1 cellular context compared by ENCODE assay signal in the genomic region with DNA sequence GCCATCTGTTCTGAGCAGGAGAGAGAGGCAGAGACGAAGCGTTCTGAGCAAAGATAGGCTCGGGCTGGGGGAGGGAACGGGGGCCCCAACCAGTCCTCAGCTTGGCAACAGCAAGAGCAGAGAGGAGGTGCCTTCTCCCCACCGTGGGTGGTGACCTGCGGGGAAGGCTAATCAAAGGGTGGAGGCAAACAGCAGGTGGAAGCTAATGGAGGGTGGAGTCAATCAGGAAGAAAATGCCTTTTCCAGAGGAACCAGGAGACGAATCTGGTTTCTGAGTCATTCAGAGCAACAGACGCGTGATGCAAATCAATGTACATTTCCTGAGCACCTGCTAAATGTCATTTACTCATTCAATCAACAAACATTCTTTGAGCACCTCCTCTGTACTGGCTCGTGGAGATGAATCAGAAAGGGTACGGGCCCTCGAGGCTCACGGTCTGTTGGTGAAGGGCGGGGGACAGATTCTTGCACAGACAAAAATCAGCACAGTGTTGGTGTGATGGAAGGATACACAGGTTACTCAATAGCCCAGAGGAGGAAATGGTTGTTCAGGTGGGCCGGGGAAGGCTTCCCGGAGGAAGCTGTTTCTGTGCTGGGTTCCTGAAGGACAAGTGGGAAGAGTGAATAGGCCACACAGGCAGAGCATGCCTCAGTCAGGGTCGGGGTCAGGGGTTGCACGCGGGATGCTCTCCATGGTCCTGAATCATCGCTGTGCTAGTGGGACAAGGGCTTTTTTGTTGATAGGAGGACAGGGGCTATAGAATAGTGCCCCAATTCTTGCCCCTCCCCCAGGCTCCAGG.
TF ChIP-seq lines count a peak whose summit lies in the region.

No MANE protein-coding gene starts in this region.

TF ChIP-seq in WTC11, 78 proteins besides CTCF, POLR2A, EP300 and RAD21 (continued from another document and continues in another):
- TF ChIP-seq, protein P1, sequence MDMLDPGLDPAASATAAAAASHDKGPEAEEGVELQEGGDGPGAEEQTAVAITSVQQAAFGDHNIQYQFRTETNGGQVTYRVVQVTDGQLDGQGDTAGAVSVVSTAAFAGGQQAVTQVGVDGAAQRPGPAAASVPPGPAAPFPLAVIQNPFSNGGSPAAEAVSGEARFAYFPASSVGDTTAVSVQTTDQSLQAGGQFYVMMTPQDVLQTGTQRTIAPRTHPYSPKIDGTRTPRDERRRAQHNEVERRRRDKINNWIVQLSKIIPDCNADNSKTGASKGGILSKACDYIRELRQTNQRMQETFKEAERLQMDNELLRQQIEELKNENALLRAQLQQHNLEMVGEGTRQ (CRISPR knock-in tag; IDR thresholded peaks at IDR 0.05) = 0 out of 2 replicates have a peak, but pooled peaks have one; percentile 22
- no peak for TF ChIP-seq ELF4 (CRISPR knock-in tag; IDR thresholded peaks at IDR 0.05; ENCODE audit: low read depth)
- TF ChIP-seq ZNF121 (CRISPR knock-in tag; IDR thresholded peaks at IDR 0.05) = no peak
- TF ChIP-seq, protein P2, sequence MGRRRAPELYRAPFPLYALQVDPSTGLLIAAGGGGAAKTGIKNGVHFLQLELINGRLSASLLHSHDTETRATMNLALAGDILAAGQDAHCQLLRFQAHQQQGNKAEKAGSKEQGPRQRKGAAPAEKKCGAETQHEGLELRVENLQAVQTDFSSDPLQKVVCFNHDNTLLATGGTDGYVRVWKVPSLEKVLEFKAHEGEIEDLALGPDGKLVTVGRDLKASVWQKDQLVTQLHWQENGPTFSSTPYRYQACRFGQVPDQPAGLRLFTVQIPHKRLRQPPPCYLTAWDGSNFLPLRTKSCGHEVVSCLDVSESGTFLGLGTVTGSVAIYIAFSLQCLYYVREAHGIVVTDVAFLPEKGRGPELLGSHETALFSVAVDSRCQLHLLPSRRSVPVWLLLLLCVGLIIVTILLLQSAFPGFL (CRISPR knock-in tag; IDR thresholded peaks at IDR 0.05; ENCODE audit: borderline replicate concordance) = peak; percentile 42; the same call in 1 of the 2 replicates
- TF ChIP-seq, protein P3, sequence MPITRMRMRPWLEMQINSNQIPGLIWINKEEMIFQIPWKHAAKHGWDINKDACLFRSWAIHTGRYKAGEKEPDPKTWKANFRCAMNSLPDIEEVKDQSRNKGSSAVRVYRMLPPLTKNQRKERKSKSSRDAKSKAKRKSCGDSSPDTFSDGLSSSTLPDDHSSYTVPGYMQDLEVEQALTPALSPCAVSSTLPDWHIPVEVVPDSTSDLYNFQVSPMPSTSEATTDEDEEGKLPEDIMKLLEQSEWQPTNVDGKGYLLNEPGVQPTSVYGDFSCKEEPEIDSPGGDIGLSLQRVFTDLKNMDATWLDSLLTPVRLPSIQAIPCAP (CRISPR knock-in tag; IDR thresholded peaks at IDR 0.05) = no peak
- no peak for TF ChIP-seq FOXJ3 (CRISPR knock-in tag; IDR thresholded peaks at IDR 0.05; ENCODE audit: borderline replicate concordance)
- no peak for TF ChIP-seq ZNF416 (CRISPR knock-in tag; IDR thresholded peaks at IDR 0.05)
- TF ChIP-seq, protein P4, sequence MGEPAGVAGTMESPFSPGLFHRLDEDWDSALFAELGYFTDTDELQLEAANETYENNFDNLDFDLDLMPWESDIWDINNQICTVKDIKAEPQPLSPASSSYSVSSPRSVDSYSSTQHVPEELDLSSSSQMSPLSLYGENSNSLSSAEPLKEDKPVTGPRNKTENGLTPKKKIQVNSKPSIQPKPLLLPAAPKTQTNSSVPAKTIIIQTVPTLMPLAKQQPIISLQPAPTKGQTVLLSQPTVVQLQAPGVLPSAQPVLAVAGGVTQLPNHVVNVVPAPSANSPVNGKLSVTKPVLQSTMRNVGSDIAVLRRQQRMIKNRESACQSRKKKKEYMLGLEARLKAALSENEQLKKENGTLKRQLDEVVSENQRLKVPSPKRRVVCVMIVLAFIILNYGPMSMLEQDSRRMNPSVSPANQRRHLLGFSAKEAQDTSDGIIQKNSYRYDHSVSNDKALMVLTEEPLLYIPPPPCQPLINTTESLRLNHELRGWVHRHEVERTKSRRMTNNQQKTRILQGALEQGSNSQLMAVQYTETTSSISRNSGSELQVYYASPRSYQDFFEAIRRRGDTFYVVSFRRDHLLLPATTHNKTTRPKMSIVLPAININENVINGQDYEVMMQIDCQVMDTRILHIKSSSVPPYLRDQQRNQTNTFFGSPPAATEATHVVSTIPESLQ (CRISPR knock-in tag; IDR thresholded peaks at IDR 0.05) = no peak
- TF ChIP-seq ZBTB21 (CRISPR knock-in tag; IDR thresholded peaks at IDR 0.05; ENCODE audit: borderline replicate concordance) = peak; percentile 71; the same call in 1 of the 2 replicates
- TF ChIP-seq, protein P5, sequence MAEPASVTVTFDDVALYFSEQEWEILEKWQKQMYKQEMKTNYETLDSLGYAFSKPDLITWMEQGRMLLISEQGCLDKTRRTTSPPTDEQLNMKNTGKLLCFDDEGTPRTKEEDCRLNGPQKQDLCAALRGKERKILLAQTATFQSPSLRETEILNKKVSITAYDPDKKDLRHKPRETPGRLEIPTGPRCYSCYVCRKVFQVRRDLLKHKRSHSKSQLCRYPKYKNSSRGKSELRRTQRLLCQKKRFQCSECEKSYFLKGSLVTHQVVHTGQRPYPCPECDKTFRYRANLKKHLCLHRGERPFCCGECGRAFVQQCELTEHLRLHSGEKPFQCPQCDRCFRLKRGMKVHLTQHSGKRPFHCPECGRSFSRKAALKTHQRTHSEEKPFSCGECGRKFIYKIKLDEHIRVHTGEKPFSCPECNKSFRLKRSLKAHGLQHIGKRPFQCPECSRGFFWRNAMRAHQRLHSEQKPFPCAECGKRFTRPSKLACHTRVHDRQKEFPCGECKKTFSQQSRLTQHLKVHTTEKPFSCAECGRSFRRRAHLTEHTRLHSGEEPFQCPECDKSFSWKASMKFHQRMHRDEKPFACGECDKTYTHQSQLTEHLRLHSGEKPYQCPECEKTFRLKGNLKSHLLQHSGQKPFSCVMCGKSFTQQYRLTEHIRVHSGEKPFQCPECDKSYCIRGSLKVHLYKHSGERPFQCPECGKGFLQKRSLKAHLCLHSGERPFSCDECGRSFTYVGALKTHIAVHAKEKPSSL (CRISPR knock-in tag; conservative IDR thresholded peaks at IDR 0.05) = no peak
- TF ChIP-seq, protein P6, sequence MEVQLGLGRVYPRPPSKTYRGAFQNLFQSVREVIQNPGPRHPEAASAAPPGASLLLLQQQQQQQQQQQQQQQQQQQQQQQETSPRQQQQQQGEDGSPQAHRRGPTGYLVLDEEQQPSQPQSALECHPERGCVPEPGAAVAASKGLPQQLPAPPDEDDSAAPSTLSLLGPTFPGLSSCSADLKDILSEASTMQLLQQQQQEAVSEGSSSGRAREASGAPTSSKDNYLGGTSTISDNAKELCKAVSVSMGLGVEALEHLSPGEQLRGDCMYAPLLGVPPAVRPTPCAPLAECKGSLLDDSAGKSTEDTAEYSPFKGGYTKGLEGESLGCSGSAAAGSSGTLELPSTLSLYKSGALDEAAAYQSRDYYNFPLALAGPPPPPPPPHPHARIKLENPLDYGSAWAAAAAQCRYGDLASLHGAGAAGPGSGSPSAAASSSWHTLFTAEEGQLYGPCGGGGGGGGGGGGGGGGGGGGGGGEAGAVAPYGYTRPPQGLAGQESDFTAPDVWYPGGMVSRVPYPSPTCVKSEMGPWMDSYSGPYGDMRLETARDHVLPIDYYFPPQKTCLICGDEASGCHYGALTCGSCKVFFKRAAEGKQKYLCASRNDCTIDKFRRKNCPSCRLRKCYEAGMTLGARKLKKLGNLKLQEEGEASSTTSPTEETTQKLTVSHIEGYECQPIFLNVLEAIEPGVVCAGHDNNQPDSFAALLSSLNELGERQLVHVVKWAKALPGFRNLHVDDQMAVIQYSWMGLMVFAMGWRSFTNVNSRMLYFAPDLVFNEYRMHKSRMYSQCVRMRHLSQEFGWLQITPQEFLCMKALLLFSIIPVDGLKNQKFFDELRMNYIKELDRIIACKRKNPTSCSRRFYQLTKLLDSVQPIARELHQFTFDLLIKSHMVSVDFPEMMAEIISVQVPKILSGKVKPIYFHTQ (CRISPR knock-in tag; IDR thresholded peaks at IDR 0.05) = no peak
- TF ChIP-seq, protein P7, sequence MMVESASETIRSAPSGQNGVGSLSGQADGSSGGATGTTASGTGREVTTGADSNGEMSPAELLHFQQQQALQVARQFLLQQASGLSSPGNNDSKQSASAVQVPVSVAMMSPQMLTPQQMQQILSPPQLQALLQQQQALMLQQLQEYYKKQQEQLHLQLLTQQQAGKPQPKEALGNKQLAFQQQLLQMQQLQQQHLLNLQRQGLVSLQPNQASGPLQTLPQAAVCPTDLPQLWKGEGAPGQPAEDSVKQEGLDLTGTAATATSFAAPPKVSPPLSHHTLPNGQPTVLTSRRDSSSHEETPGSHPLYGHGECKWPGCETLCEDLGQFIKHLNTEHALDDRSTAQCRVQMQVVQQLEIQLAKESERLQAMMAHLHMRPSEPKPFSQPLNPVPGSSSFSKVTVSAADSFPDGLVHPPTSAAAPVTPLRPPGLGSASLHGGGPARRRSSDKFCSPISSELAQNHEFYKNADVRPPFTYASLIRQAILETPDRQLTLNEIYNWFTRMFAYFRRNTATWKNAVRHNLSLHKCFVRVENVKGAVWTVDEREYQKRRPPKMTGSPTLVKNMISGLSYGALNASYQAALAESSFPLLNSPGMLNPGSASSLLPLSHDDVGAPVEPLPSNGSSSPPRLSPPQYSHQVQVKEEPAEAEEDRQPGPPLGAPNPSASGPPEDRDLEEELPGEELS (CRISPR knock-in tag; IDR thresholded peaks at IDR 0.05) = peak; percentile 94
- TF ChIP-seq CREM (CRISPR knock-in tag; IDR thresholded peaks at IDR 0.05) = peak; percentile 42; the same call in 1 of the 2 replicates
- TF ChIP-seq ESRRA (CRISPR knock-in tag; IDR thresholded peaks at IDR 0.05; ENCODE audit: borderline replicate concordance) = peak; percentile 52; the same call in 1 of the 2 replicates
- TF ChIP-seq IRF2 (CRISPR knock-in tag; IDR thresholded peaks at IDR 0.05; ENCODE audit: borderline replicate concordance, low read depth) = no peak
- TF ChIP-seq TCF7 (CRISPR knock-in tag; IDR thresholded peaks at IDR 0.05; ENCODE audit: low read depth) = no peak
- peak; percentile 76; the same call in 1 of the 2 replicates for TF ChIP-seq FOXP1 (CRISPR knock-in tag; IDR thresholded peaks at IDR 0.05; ENCODE audit: borderline replicate concordance)
- TF ChIP-seq ZNF317 (CRISPR knock-in tag; IDR thresholded peaks at IDR 0.05; ENCODE audit: borderline replicate concordance, low read depth) = no peak
- TF ChIP-seq NR3C1 (CRISPR knock-in tag; conservative IDR thresholded peaks at IDR 0.05; ENCODE audit: low read depth) = no peak
- TF ChIP-seq, protein P8, sequence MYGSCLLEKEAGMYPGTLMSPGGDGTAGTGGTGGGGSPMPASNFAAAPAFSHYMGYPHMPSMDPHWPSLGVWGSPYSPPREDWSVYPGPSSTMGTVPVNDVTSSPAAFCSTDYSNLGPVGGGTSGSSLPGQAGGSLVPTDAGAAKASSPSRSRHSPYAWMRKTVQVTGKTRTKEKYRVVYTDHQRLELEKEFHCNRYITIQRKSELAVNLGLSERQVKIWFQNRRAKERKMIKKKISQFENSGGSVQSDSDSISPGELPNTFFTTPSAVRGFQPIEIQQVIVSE (CRISPR knock-in tag; IDR thresholded peaks at IDR 0.05; ENCODE audit: borderline replicate concordance) = no peak
- TF ChIP-seq RELA (CRISPR knock-in tag; IDR thresholded peaks at IDR 0.05; ENCODE audit: borderline replicate concordance) = no peak
- TF ChIP-seq ZNF263 (CRISPR knock-in tag; IDR thresholded peaks at IDR 0.05; ENCODE audit: low read depth) = no peak
- no peak for TF ChIP-seq ZNF671 (CRISPR knock-in tag; IDR thresholded peaks at IDR 0.05)
- no peak for TF ChIP-seq MXD4 (CRISPR knock-in tag; IDR thresholded peaks at IDR 0.05; ENCODE audit: borderline replicate concordance)
- TF ChIP-seq JUN (CRISPR knock-in tag; IDR thresholded peaks at IDR 0.05) = peak; percentile 92
- no peak for TF ChIP-seq HMGA2 (CRISPR knock-in tag; IDR thresholded peaks at IDR 0.05)
- TF ChIP-seq, protein P9, sequence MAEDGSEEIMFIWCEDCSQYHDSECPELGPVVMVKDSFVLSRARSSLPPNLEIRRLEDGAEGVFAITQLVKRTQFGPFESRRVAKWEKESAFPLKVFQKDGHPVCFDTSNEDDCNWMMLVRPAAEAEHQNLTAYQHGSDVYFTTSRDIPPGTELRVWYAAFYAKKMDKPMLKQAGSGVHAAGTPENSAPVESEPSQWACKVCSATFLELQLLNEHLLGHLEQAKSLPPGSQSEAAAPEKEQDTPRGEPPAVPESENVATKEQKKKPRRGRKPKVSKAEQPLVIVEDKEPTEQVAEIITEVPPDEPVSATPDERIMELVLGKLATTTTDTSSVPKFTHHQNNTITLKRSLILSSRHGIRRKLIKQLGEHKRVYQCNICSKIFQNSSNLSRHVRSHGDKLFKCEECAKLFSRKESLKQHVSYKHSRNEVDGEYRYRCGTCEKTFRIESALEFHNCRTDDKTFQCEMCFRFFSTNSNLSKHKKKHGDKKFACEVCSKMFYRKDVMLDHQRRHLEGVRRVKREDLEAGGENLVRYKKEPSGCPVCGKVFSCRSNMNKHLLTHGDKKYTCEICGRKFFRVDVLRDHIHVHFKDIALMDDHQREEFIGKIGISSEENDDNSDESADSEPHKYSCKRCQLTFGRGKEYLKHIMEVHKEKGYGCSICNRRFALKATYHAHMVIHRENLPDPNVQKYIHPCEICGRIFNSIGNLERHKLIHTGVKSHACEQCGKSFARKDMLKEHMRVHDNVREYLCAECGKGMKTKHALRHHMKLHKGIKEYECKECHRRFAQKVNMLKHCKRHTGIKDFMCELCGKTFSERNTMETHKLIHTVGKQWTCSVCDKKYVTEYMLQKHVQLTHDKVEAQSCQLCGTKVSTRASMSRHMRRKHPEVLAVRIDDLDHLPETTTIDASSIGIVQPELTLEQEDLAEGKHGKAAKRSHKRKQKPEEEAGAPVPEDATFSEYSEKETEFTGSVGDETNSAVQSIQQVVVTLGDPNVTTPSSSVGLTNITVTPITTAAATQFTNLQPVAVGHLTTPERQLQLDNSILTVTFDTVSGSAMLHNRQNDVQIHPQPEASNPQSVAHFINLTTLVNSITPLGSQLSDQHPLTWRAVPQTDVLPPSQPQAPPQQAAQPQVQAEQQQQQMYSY (CRISPR knock-in tag; IDR thresholded peaks at IDR 0.05) = no peak
- no peak for TF ChIP-seq JAZF1 (CRISPR knock-in tag; IDR thresholded peaks at IDR 0.05)
- TF ChIP-seq NR2C2 (CRISPR knock-in tag; IDR thresholded peaks at IDR 0.05) = peak; percentile 82
- no peak for TF ChIP-seq KAT7 (CRISPR knock-in tag; IDR thresholded peaks at IDR 0.05; ENCODE audit: borderline replicate concordance)
- TF ChIP-seq, protein P10, sequence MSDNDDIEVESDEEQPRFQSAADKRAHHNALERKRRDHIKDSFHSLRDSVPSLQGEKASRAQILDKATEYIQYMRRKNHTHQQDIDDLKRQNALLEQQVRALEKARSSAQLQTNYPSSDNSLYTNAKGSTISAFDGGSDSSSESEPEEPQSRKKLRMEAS (CRISPR knock-in tag; IDR thresholded peaks at IDR 0.05) = peak; percentile 73; the same call in 1 of the 2 replicates
- TF ChIP-seq SOX15 (CRISPR knock-in tag; IDR thresholded peaks at IDR 0.05) = no peak
- peak; percentile 84; the same call in 1 of the 2 replicates for TF ChIP-seq ZNF138 (CRISPR knock-in tag; conservative IDR thresholded peaks at IDR 0.05)
- TF ChIP-seq, protein P11, sequence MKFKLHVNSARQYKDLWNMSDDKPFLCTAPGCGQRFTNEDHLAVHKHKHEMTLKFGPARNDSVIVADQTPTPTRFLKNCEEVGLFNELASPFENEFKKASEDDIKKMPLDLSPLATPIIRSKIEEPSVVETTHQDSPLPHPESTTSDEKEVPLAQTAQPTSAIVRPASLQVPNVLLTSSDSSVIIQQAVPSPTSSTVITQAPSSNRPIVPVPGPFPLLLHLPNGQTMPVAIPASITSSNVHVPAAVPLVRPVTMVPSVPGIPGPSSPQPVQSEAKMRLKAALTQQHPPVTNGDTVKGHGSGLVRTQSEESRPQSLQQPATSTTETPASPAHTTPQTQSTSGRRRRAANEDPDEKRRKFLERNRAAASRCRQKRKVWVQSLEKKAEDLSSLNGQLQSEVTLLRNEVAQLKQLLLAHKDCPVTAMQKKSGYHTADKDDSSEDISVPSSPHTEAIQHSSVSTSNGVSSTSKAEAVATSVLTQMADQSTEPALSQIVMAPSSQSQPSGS (CRISPR knock-in tag; IDR thresholded peaks at IDR 0.05; ENCODE audit: borderline replicate concordance, low read depth) = no peak
- TF ChIP-seq, protein P12, sequence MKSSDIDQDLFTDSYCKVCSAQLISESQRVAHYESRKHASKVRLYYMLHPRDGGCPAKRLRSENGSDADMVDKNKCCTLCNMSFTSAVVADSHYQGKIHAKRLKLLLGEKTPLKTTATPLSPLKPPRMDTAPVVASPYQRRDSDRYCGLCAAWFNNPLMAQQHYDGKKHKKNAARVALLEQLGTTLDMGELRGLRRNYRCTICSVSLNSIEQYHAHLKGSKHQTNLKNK (CRISPR knock-in tag; IDR thresholded peaks at IDR 0.05) = no peak
